Comparison of ENCODE assay signal across 1 cellular context in the genomic region with DNA sequence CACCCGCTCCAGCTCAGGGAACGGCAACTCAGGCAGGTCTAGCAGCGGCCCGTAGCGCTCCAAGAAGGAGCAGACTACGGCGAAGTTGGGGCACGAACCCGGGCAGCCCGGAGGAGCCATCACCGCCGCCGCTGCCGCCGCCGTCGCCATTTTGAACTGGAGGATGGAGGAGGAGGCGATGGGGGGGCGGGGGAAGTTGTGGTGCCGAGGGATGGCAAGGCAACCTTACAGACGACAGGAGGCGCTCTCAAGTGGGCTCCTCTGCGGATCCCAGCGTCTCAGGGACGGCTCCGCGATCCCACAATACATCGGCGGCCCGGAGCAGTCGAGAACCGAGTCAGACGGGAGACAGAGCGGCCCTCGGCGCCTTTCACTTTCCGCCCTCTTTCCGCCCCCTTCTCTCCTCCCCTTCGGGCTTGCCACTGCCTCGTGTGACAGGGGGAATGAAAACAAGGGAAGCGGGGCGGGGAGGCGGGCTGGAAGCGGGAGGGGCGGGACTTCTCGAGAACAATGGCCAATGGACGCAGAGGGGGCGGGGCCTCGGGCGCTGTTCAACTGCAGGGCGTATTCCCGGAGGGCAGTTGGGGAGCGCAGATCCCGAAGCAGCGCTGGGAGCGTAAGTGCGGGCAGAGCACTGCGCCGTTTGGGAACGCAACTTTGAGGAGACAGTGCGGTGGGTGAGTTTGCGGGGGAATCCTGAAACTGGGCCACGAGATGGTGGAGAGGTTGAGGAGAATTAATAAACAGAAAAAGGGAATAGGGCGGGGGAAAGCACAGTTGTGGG.
TF ChIP-seq lines count a peak whose summit lies in the region.

A gene (plus strand): TSS at position 580 of the 784 bp plus-strand sequence. CDS start 21,353 bp downstream, outside the sequence.
A gene with protein sequence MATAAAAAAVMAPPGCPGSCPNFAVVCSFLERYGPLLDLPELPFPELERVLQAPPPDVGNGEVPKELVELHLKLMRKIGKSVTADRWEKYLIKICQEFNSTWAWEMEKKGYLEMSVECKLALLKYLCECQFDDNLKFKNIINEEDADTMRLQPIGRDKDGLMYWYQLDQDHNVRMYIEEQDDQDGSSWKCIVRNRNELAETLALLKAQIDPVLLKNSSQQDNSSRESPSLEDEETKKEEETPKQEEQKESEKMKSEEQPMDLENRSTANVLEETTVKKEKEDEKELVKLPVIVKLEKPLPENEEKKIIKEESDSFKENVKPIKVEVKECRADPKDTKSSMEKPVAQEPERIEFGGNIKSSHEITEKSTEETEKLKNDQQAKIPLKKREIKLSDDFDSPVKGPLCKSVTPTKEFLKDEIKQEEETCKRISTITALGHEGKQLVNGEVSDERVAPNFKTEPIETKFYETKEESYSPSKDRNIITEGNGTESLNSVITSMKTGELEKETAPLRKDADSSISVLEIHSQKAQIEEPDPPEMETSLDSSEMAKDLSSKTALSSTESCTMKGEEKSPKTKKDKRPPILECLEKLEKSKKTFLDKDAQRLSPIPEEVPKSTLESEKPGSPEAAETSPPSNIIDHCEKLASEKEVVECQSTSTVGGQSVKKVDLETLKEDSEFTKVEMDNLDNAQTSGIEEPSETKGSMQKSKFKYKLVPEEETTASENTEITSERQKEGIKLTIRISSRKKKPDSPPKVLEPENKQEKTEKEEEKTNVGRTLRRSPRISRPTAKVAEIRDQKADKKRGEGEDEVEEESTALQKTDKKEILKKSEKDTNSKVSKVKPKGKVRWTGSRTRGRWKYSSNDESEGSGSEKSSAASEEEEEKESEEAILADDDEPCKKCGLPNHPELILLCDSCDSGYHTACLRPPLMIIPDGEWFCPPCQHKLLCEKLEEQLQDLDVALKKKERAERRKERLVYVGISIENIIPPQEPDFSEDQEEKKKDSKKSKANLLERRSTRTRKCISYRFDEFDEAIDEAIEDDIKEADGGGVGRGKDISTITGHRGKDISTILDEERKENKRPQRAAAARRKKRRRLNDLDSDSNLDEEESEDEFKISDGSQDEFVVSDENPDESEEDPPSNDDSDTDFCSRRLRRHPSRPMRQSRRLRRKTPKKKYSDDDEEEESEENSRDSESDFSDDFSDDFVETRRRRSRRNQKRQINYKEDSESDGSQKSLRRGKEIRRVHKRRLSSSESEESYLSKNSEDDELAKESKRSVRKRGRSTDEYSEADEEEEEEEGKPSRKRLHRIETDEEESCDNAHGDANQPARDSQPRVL (N-terminal part only) (minus strand): TSS at position 158 of the 784 bp plus-strand sequence. CDS start 8 bp downstream, at position 150.

TF ChIP-seq in WTC11, 78 proteins besides CTCF, POLR2A, EP300 and RAD21 (continued from another document and continues in another):
- TF ChIP-seq, protein P1, sequence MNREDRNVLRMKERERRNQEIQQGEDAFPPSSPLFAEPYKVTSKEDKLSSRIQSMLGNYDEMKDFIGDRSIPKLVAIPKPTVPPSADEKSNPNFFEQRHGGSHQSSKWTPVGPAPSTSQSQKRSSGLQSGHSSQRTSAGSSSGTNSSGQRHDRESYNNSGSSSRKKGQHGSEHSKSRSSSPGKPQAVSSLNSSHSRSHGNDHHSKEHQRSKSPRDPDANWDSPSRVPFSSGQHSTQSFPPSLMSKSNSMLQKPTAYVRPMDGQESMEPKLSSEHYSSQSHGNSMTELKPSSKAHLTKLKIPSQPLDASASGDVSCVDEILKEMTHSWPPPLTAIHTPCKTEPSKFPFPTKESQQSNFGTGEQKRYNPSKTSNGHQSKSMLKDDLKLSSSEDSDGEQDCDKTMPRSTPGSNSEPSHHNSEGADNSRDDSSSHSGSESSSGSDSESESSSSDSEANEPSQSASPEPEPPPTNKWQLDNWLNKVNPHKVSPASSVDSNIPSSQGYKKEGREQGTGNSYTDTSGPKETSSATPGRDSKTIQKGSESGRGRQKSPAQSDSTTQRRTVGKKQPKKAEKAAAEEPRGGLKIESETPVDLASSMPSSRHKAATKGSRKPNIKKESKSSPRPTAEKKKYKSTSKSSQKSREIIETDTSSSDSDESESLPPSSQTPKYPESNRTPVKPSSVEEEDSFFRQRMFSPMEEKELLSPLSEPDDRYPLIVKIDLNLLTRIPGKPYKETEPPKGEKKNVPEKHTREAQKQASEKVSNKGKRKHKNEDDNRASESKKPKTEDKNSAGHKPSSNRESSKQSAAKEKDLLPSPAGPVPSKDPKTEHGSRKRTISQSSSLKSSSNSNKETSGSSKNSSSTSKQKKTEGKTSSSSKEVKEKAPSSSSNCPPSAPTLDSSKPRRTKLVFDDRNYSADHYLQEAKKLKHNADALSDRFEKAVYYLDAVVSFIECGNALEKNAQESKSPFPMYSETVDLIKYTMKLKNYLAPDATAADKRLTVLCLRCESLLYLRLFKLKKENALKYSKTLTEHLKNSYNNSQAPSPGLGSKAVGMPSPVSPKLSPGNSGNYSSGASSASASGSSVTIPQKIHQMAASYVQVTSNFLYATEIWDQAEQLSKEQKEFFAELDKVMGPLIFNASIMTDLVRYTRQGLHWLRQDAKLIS (CRISPR knock-in tag; IDR thresholded peaks at IDR 0.05; ENCODE audit: borderline replicate concordance): no peak
- TF ChIP-seq, protein P2, sequence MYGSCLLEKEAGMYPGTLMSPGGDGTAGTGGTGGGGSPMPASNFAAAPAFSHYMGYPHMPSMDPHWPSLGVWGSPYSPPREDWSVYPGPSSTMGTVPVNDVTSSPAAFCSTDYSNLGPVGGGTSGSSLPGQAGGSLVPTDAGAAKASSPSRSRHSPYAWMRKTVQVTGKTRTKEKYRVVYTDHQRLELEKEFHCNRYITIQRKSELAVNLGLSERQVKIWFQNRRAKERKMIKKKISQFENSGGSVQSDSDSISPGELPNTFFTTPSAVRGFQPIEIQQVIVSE (CRISPR knock-in tag; IDR thresholded peaks at IDR 0.05; ENCODE audit: borderline replicate concordance): no peak
- TF ChIP-seq NFYB (CRISPR knock-in tag; conservative IDR thresholded peaks at IDR 0.05; ENCODE audit: low read depth) (peak; percentile 53; the same call in 1 of the 2 replicates), FOXJ3 (CRISPR knock-in tag; IDR thresholded peaks at IDR 0.05; ENCODE audit: borderline replicate concordance) (no peak), GRHL2 (CRISPR knock-in tag; IDR thresholded peaks at IDR 0.05; ENCODE audit: insufficient replicate concordance, severe bottlenecking) (no peak), KAT7 (CRISPR knock-in tag; IDR thresholded peaks at IDR 0.05; ENCODE audit: borderline replicate concordance) (no peak), IRF2 (CRISPR knock-in tag; IDR thresholded peaks at IDR 0.05; ENCODE audit: borderline replicate concordance, low read depth) (no peak), FOXK1 (CRISPR knock-in tag; IDR thresholded peaks at IDR 0.05) (peak; percentile 97), TEAD1 (CRISPR knock-in tag; IDR thresholded peaks at IDR 0.05) (peak; percentile 85), TEAD4 (CRISPR knock-in tag; IDR thresholded peaks at IDR 0.05) (no peak), JUN (CRISPR knock-in tag; IDR thresholded peaks at IDR 0.05) (0 out of 2 replicates have a peak, but pooled peaks have one; percentile 30), ZNF671 (CRISPR knock-in tag; IDR thresholded peaks at IDR 0.05) (no peak)
- TF ChIP-seq, protein P3, sequence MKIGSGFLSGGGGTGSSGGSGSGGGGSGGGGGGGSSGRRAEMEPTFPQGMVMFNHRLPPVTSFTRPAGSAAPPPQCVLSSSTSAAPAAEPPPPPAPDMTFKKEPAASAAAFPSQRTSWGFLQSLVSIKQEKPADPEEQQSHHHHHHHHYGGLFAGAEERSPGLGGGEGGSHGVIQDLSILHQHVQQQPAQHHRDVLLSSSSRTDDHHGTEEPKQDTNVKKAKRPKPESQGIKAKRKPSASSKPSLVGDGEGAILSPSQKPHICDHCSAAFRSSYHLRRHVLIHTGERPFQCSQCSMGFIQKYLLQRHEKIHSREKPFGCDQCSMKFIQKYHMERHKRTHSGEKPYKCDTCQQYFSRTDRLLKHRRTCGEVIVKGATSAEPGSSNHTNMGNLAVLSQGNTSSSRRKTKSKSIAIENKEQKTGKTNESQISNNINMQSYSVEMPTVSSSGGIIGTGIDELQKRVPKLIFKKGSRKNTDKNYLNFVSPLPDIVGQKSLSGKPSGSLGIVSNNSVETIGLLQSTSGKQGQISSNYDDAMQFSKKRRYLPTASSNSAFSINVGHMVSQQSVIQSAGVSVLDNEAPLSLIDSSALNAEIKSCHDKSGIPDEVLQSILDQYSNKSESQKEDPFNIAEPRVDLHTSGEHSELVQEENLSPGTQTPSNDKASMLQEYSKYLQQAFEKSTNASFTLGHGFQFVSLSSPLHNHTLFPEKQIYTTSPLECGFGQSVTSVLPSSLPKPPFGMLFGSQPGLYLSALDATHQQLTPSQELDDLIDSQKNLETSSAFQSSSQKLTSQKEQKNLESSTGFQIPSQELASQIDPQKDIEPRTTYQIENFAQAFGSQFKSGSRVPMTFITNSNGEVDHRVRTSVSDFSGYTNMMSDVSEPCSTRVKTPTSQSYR (CRISPR knock-in tag; IDR thresholded peaks at IDR 0.05): no peak
- TF ChIP-seq, protein P4, sequence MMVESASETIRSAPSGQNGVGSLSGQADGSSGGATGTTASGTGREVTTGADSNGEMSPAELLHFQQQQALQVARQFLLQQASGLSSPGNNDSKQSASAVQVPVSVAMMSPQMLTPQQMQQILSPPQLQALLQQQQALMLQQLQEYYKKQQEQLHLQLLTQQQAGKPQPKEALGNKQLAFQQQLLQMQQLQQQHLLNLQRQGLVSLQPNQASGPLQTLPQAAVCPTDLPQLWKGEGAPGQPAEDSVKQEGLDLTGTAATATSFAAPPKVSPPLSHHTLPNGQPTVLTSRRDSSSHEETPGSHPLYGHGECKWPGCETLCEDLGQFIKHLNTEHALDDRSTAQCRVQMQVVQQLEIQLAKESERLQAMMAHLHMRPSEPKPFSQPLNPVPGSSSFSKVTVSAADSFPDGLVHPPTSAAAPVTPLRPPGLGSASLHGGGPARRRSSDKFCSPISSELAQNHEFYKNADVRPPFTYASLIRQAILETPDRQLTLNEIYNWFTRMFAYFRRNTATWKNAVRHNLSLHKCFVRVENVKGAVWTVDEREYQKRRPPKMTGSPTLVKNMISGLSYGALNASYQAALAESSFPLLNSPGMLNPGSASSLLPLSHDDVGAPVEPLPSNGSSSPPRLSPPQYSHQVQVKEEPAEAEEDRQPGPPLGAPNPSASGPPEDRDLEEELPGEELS (CRISPR knock-in tag; IDR thresholded peaks at IDR 0.05): no peak; the same call in 1 of the 2 replicates
- TF ChIP-seq, protein P5, sequence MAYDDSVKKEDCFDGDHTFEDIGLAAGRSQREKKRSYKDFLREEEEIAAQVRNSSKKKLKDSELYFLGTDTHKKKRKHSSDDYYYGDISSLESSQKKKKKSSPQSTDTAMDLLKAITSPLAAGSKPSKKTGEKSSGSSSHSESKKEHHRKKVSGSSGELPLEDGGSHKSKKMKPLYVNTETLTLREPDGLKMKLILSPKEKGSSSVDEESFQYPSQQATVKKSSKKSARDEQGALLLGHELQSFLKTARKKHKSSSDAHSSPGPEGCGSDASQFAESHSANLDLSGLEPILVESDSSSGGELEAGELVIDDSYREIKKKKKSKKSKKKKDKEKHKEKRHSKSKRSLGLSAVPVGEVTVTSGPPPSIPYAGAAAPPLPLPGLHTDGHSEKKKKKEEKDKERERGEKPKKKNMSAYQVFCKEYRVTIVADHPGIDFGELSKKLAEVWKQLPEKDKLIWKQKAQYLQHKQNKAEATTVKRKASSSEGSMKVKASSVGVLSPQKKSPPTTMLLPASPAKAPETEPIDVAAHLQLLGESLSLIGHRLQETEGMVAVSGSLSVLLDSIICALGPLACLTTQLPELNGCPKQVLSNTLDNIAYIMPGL (CRISPR knock-in tag; IDR thresholded peaks at IDR 0.05): peak; percentile 84
- TF ChIP-seq, protein P6, sequence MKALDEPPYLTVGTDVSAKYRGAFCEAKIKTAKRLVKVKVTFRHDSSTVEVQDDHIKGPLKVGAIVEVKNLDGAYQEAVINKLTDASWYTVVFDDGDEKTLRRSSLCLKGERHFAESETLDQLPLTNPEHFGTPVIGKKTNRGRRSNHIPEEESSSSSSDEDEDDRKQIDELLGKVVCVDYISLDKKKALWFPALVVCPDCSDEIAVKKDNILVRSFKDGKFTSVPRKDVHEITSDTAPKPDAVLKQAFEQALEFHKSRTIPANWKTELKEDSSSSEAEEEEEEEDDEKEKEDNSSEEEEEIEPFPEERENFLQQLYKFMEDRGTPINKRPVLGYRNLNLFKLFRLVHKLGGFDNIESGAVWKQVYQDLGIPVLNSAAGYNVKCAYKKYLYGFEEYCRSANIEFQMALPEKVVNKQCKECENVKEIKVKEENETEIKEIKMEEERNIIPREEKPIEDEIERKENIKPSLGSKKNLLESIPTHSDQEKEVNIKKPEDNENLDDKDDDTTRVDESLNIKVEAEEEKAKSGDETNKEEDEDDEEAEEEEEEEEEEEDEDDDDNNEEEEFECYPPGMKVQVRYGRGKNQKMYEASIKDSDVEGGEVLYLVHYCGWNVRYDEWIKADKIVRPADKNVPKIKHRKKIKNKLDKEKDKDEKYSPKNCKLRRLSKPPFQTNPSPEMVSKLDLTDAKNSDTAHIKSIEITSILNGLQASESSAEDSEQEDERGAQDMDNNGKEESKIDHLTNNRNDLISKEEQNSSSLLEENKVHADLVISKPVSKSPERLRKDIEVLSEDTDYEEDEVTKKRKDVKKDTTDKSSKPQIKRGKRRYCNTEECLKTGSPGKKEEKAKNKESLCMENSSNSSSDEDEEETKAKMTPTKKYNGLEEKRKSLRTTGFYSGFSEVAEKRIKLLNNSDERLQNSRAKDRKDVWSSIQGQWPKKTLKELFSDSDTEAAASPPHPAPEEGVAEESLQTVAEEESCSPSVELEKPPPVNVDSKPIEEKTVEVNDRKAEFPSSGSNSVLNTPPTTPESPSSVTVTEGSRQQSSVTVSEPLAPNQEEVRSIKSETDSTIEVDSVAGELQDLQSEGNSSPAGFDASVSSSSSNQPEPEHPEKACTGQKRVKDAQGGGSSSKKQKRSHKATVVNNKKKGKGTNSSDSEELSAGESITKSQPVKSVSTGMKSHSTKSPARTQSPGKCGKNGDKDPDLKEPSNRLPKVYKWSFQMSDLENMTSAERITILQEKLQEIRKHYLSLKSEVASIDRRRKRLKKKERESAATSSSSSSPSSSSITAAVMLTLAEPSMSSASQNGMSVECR (CRISPR knock-in tag; IDR thresholded peaks at IDR 0.05; ENCODE audit: borderline replicate concordance): peak; percentile 81; the same call in 1 of the 2 replicates
- TF ChIP-seq, protein P7, sequence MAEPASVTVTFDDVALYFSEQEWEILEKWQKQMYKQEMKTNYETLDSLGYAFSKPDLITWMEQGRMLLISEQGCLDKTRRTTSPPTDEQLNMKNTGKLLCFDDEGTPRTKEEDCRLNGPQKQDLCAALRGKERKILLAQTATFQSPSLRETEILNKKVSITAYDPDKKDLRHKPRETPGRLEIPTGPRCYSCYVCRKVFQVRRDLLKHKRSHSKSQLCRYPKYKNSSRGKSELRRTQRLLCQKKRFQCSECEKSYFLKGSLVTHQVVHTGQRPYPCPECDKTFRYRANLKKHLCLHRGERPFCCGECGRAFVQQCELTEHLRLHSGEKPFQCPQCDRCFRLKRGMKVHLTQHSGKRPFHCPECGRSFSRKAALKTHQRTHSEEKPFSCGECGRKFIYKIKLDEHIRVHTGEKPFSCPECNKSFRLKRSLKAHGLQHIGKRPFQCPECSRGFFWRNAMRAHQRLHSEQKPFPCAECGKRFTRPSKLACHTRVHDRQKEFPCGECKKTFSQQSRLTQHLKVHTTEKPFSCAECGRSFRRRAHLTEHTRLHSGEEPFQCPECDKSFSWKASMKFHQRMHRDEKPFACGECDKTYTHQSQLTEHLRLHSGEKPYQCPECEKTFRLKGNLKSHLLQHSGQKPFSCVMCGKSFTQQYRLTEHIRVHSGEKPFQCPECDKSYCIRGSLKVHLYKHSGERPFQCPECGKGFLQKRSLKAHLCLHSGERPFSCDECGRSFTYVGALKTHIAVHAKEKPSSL (CRISPR knock-in tag; conservative IDR thresholded peaks at IDR 0.05): no peak
